In the genomic region with DNA sequence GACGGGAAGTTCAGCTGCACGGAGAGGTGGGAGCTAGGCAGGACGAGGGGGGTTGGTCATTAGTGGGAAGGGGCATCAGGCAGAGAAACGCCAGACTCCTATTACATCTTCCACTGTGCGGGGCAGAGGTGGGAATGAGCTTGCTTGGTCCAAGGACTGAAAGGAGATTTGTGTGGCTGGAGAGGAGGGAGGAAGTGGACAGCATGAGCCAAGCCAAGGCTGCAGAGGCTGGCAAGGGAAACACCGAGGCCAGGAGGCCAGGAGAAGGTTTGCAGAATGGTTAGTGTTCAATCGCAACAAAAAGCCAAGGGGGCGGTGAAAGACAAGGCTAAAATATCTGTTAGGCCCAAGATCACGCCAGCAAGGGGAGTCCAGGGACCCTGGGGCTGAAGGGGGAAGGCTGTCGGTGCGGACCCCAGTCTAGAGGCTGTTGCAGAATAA, we compare ENCODE assay signal across 9 cellular contexts.
DNase-seq lines count a peak whose midpoint lies in the region; ATAC-seq and TF ChIP-seq lines count a peak whose summit lies in the region.
"Had no signal": no experiment of that assay in that cellular context is flagged by ENCODE, and none has a peak within 500 bp of the region (broad histone marks: within the 10 kb centered on the region; RNA-seq: fewer than 3 reads in every experiment).

No MANE protein-coding gene starts in this region.

- no peaks in the 10 kb centered on the region for H3K9me3 Mint-ChIP-seq in osteocyte (ENCODE audit: unreplicated experiment)

- H3K27me3 Mint-ChIP-seq in osteocyte (ENCODE audit: unreplicated experiment), result peaks cover 6% of the 10 kb centered on the region

- TF ChIP-seq CTCF in coronary artery (IDR thresholded peaks at IDR 0.05), result no peak
- TF ChIP-seq CTCF in osteocyte (IDR thresholded peaks at IDR 0.05), result no peak

- H3K36me3 Mint-ChIP-seq in osteocyte (ENCODE audit: unreplicated experiment), result no peaks in the 10 kb centered on the region

- peak overlapping the region; percentile 29 for H3K27ac Mint-ChIP-seq in osteocyte (ENCODE audit: unreplicated experiment)

- peak overlapping the region; percentile 21 to 49 for H3K27ac ChIP-seq in coronary artery

- H3K4me3 Mint-ChIP-seq in osteocyte (ENCODE audit: unreplicated experiment), result no peak overlapping the region

- H3K4me3 ChIP-seq in coronary artery, result no peak overlapping the region
- H3K4me3 ChIP-seq: HAP-1 had no signal

- DNase-seq in EL (peak; percentile 40), NAMALWA (ENCODE audit: low spot score) (peak; percentile 36), coronary artery (ENCODE audit: low spot score) (peak; percentile 67), osteocyte (ENCODE audit: extremely low spot score, unreplicated experiment) (no peak), NCI-H446 (lab: John Stamatoyannopoulos, UW) (no peak), AG08395 (ENCODE audit: low spot score) (no peak)
- DNase-seq: mesendoderm had no signal

- ATAC-seq in GM19395 (IDR thresholded peaks at IDR 0.05; ENCODE audit: unreplicated experiment), result no peak

- peaks cover 69% of the 10 kb centered on the region for H3K4me1 Mint-ChIP-seq in osteocyte (ENCODE audit: unreplicated experiment)

Comparison
In these comparisons a context has a peak if more than half of its experiments do, and no peak if none do; other contexts are left out.
1. DNase-seq: peak in EL (single experiment), NAMALWA (single experiment) and coronary artery (single experiment); none in osteocyte (single experiment), NCI-H446 (0 of 2) and AG08395 (single experiment).